Comparison of ENCODE assay signal across 8 cellular contexts in genomic region chr1:151165281-151165737, GRCh38. TPM values are rescaled to one million over a fixed set of nuclear protein-coding genes. Genes with fewer than 3 reads are reported as not detected.
DNase-seq lines count a peak whose midpoint lies in the region; ATAC-seq and TF ChIP-seq lines count a peak whose summit lies in the region.

No MANE protein-coding gene starts in this region.

- peak; percentile 14 to 24 for DNase-seq in activated T-cell treated with anti-CD3 and anti-CD28 coated beads, Interleukin-2, amount 50 U/mL, for 72 hours
- DNase-seq in activated T-cell treated with anti-CD3 and anti-CD28 coated beads, Interleukin-2, amount 50 U/mL, for 1 hour = no peak
- DNase-seq in NCI-H2107 treated with DMSO at 0.1 percent for 48 hours (lab: John Stamatoyannopoulos, UW; ENCODE audit: unreplicated experiment) = peak; percentile 72
- peak; percentile 45 for DNase-seq in astrocyte of the spinal cord (ENCODE audit: low read depth, low spot score)
- peak; percentile 45 to 51 for DNase-seq in gastrocnemius medialis
- no peak for DNase-seq in effector CD8-positive, alpha-beta T cell (lab: John Stamatoyannopoulos, UW)
- no peak for DNase-seq in NCI-H187 treated with DMSO at 0.1 percent for 48 hours (lab: John Stamatoyannopoulos, UW)

- no peak for TF ChIP-seq POLR2A in gastrocnemius medialis (IDR thresholded peaks at IDR 0.05)

- peak overlapping the region; percentile 55 for H3K9ac ChIP-seq in iPS-18a (ENCODE audit: low read length)

- intact Hi-C loops in gastrocnemius medialis (cut with DNase I; ENCODE audit: low total_unique reads) = loop anchor here (1.0 to 2.0 kb wide), 2 partner anchors 19 to 95 kb away; partner anchors contain the start of genes GABPB2 and SEMA6C

- H3K4me1 ChIP-seq in iPS-18a (ENCODE audit: control insufficient read depth, low read depth, low read length) = peaks cover 10% of the 10 kb centered on the region
- peaks cover 48 to 54% of the 10 kb centered on the region in 2 donors for H3K4me1 ChIP-seq in gastrocnemius medialis

- in situ Hi-C loops in astrocyte of the spinal cord (cut with HindIII; ENCODE audit: low sequenced_read_pairs) = no loop called here
- in situ Hi-C loops in gastrocnemius medialis (cut with MboI; ENCODE audit: low sequenced_read_pairs in 4 of 4) = no loop called here

- H3K4me3 ChIP-seq in astrocyte of the spinal cord (ENCODE audit: low read depth, low read length) = peak overlapping the region; percentile 92
- H3K4me3 ChIP-seq in iPS-18a (ENCODE audit: low read length) = peak overlapping the region; percentile 91
- peak overlapping the region; percentile 82 to 97 (median 84) for H3K4me3 ChIP-seq in gastrocnemius medialis

- peak overlapping the region; percentile 38 for H3K27ac ChIP-seq in iPS-18a (ENCODE audit: low read length)
- peak overlapping the region; percentile 91 to 99 (median 91) for H3K27ac ChIP-seq in gastrocnemius medialis

- peaks cover 66% of the 10 kb centered on the region for H3K4me1 Mint-ChIP-seq in activated T-cell treated with anti-CD3 and anti-CD28 coated beads, Interleukin-2, amount 50 U/mL, for 72 hours (ENCODE audit: low read depth)

- H3K36me3 Mint-ChIP-seq in activated T-cell treated with anti-CD3 and anti-CD28 coated beads, Interleukin-2, amount 50 U/mL, for 72 hours (ENCODE audit: insufficient read depth in 2 of 2) = peaks cover 9 to 20% of the 10 kb centered on the region in 2 donors

- TF ChIP-seq CTCF in astrocyte of the spinal cord (IDR thresholded peaks at IDR 0.05; ENCODE audit: low read depth, low read length) (no peak), gastrocnemius medialis (IDR thresholded peaks at IDR 0.05 in 4 of 5, conservative IDR thresholded peaks at IDR 0.05 in 1 of 5) (no peak)

- H3K9me3 Mint-ChIP-seq in activated T-cell treated with anti-CD3 and anti-CD28 coated beads, Interleukin-2, amount 50 U/mL, for 72 hours = no peaks in the 10 kb centered on the region

- H3K27me3 ChIP-seq in iPS-18a (ENCODE audit: control insufficient read depth, insufficient read depth, low read length) (no peaks in the 10 kb centered on the region), gastrocnemius medialis (no peaks in the 10 kb centered on the region)

- no peaks in the 10 kb centered on the region for H3K27me3 Mint-ChIP-seq in activated T-cell treated with anti-CD3 and anti-CD28 coated beads, Interleukin-2, amount 50 U/mL, for 72 hours (ENCODE audit: low read depth)

- peak; percentile 6 to 18 for ATAC-seq in activated T-cell treated with anti-CD3 and anti-CD28 coated beads, Interleukin-2, amount 50 U/mL, for 72 hours (replicated peaks in 1 of 2)
- ATAC-seq in gastrocnemius medialis = peak; percentile 5 to 28

- peak overlapping the region; percentile 87 to 91 for H3K4me3 Mint-ChIP-seq in activated T-cell treated with anti-CD3 and anti-CD28 coated beads, Interleukin-2, amount 50 U/mL, for 72 hours

- H3K36me3 ChIP-seq in iPS-18a (ENCODE audit: control insufficient read depth, low read depth, low read length) = peaks cover 15% of the 10 kb centered on the region
- peaks cover 0 to 17% of the 10 kb centered on the region in 2 donors for H3K36me3 ChIP-seq in gastrocnemius medialis

- peak overlapping the region; percentile 94 for H3K27ac Mint-ChIP-seq in activated T-cell treated with anti-CD3 and anti-CD28 coated beads, Interleukin-2, amount 50 U/mL, for 72 hours

- H3K9me3 ChIP-seq in iPS-18a (ENCODE audit: control insufficient read depth, low read depth, low read length) = no peaks in the 10 kb centered on the region
- H3K9me3 ChIP-seq in gastrocnemius medialis = no peaks in the 10 kb centered on the region

RNA-seq across cellular contexts. Expression of gene LYSMD1, which starts 0.4 kb away (rescaled TPM):
- 1 to 10 TPM; 5.2 to 6.1 TPM for total RNA-seq in activated T-cell treated with anti-CD3 and anti-CD28 coated beads, Interleukin-2, amount 50 U/mL, for 72 hours
- 10 to 100 TPM; 11.4 to 14.6 (median 13.7) TPM for total RNA-seq in gastrocnemius medialis

RNA-seq across cellular contexts. Expression of gene SCNM1, which starts 0.6 kb away (rescaled TPM):
- total RNA-seq in activated T-cell treated with anti-CD3 and anti-CD28 coated beads, Interleukin-2, amount 50 U/mL, for 72 hours = 100 to 1,000 TPM in 1 of 2 donors, 10 to 100 TPM in 1; 87.1 to 103 TPM
- 10 to 100 TPM; 17.7 to 56.1 (median 35.6) TPM for total RNA-seq in gastrocnemius medialis

RNA-seq across cellular contexts. Expression of gene TNFAIP8L2, which starts 8.9 kb away (rescaled TPM):
- total RNA-seq in activated T-cell treated with anti-CD3 and anti-CD28 coated beads, Interleukin-2, amount 50 U/mL, for 72 hours = 10 to 100 TPM; 14.7 to 17.1 TPM
- 1 to 10 TPM in 3 of 4 donors, not detected in 1; 1.1 to 3.1 (median 1.4) TPM for total RNA-seq in gastrocnemius medialis

RNA-seq across cellular contexts. Expression of gene TMOD4, which starts 10.5 kb away (rescaled TPM):
- 1 to 10 TPM; 1.8 to 3.2 TPM for total RNA-seq in activated T-cell treated with anti-CD3 and anti-CD28 coated beads, Interleukin-2, amount 50 U/mL, for 72 hours
- 100 to 1,000 TPM in 3 of 4 donors, 10 to 100 TPM in 1; 58.3 to 315 (median 188) TPM for total RNA-seq in gastrocnemius medialis

RNA-seq across cellular contexts. Expression of gene SEMA6C, which starts 18.9 kb away (rescaled TPM):
- total RNA-seq in activated T-cell treated with anti-CD3 and anti-CD28 coated beads, Interleukin-2, amount 50 U/mL, for 72 hours = 1 to 10 TPM; 1.9 to 4.3 TPM
- total RNA-seq in gastrocnemius medialis = 100 to 1,000 TPM in 2 of 4 donors, 10 to 100 TPM in 2; 51.5 to 121 (median 108) TPM

Comparison
In these comparisons a context has a peak if more than half of its experiments do, and no peak if none do; other contexts are left out.
1. DNase-seq: peak in activated T-cell treated with anti-CD3 and anti-CD28 coated beads, Interleukin-2, amount 50 U/mL, for 72 hours (2 of 2), NCI-H2107 treated with DMSO at 0.1 percent for 48 hours (single experiment), astrocyte of the spinal cord (single experiment) and gastrocnemius medialis (2 of 2); none in activated T-cell treated with anti-CD3 and anti-CD28 coated beads, Interleukin-2, amount 50 U/mL, for 1 hour (single experiment), effector CD8-positive, alpha-beta T cell (single experiment) and NCI-H187 treated with DMSO at 0.1 percent for 48 hours (single experiment).
2. Peak in every context shown above with its lines, with median percentiles within 50 percentile points of each other: H3K4me3 ChIP-seq.